ENCODE assay signal across 17 cellular contexts in genomic region chr6:18371576-18371975, GRCh38.
"Had no signal": no experiment of that assay in that cellular context is flagged by ENCODE, and none has a peak within 500 bp of the region (broad histone marks: within the 10 kb centered on the region; RNA-seq: fewer than 3 reads in every experiment).

No MANE protein-coding gene starts in this region.

- H3K4me3 ChIP-seq: esophagus muscularis mucosa, gastroesophageal sphincter, neural progenitor cell, pancreas, prostate gland, sigmoid colon, vagina had no signal

- H3K27me3 ChIP-seq: esophagus muscularis mucosa, gastroesophageal sphincter, neural progenitor cell, pancreas, sigmoid colon, vagina had no signal

- H3K36me3 ChIP-seq: esophagus muscularis mucosa, gastroesophageal sphincter, neural progenitor cell, pancreas, prostate gland, sigmoid colon, vagina had no signal

- H3K9ac ChIP-seq: neural progenitor cell had no signal

- H3K9me3 ChIP-seq: esophagus muscularis mucosa, gastroesophageal sphincter, pancreas, prostate gland, sigmoid colon, vagina had no signal

- H3K27ac ChIP-seq: epithelial cell of prostate, esophagus muscularis mucosa, gastroesophageal sphincter, neural progenitor cell, pancreas, prostate gland, sigmoid colon, vagina had no signal

- H3K4me2 ChIP-seq: neural progenitor cell had no signal

- H3K4me1 ChIP-seq: esophagus muscularis mucosa, gastroesophageal sphincter, neural progenitor cell, pancreas, prostate gland, sigmoid colon, vagina had no signal

- ATAC-seq: gastroesophageal sphincter; natural killer cell treated with Interleukin-12 subunit alpha and Interleukin-12 subunit beta and Interleukin-15 and Interleukin-18, amount 100 ng/mL, for 72 hours; pancreas had no signal

- H2AFZ ChIP-seq: neural progenitor cell had no signal

- DNase-seq: effector memory CD4-positive, alpha-beta T cell; hippocampal formation; nucleus accumbens; pancreas; retina; sigmoid colon; small intestine; stimulated activated CD4-positive, alpha-beta T cell treated with anti-CD3 and anti-CD28 coated beads, Interleukin-12 subunit alpha, Interleukin-12 subunit beta, amount 100 ng/mL, for 4 hours; stimulated activated naive CD4-positive, alpha-beta T cell treated with Interleukin-2 at 50 U/mL for 16 hours; trophoblast cell had no signal
